1 cellular context compared by ENCODE assay signal in genomic region chr3:185645596-185646381, GRCh38.
TF ChIP-seq lines count a peak whose summit lies in the region.

No MANE protein-coding gene starts in this region.

TF ChIP-seq in SK-N-SH treated with all-trans-retinoic acid at 6 μM for 48 hours, 23 proteins besides CTCF, POLR2A, EP300 and RAD21 (continued from another document):
- TF ChIP-seq, protein P1, sequence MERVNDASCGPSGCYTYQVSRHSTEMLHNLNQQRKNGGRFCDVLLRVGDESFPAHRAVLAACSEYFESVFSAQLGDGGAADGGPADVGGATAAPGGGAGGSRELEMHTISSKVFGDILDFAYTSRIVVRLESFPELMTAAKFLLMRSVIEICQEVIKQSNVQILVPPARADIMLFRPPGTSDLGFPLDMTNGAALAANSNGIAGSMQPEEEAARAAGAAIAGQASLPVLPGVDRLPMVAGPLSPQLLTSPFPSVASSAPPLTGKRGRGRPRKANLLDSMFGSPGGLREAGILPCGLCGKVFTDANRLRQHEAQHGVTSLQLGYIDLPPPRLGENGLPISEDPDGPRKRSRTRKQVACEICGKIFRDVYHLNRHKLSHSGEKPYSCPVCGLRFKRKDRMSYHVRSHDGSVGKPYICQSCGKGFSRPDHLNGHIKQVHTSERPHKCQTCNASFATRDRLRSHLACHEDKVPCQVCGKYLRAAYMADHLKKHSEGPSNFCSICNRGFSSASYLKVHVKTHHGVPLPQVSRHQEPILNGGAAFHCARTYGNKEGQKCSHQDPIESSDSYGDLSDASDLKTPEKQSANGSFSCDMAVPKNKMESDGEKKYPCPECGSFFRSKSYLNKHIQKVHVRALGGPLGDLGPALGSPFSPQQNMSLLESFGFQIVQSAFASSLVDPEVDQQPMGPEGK (CRISPR knock-in tag; IDR thresholded peaks at IDR 0.05; ENCODE audit: borderline replicate concordance), result no peak
- no peak for TF ChIP-seq ZFP3 (CRISPR knock-in tag; IDR thresholded peaks at IDR 0.05)
- no peak for TF ChIP-seq CSDC2 (CRISPR knock-in tag; IDR thresholded peaks at IDR 0.05)
- no peak for TF ChIP-seq ARNTL (CRISPR knock-in tag; IDR thresholded peaks at IDR 0.05; ENCODE audit: borderline replicate concordance, low read depth)
- no peak for TF ChIP-seq POU6F1 (CRISPR knock-in tag; IDR thresholded peaks at IDR 0.05; ENCODE audit: borderline replicate concordance, low read depth)
- no peak for TF ChIP-seq TOX (CRISPR knock-in tag; IDR thresholded peaks at IDR 0.05; ENCODE audit: borderline replicate concordance)
- TF ChIP-seq ZC3H10 (CRISPR knock-in tag; IDR thresholded peaks at IDR 0.05), result no peak
- TF ChIP-seq GLIS3 (CRISPR knock-in tag; IDR thresholded peaks at IDR 0.05), result no peak
- TF ChIP-seq ISL1 (CRISPR knock-in tag; IDR thresholded peaks at IDR 0.05), result no peak
- TF ChIP-seq CSRNP3 (CRISPR knock-in tag; IDR thresholded peaks at IDR 0.05), result no peak
